ENCODE assay signal across 23 cellular contexts in genomic region chr9:106906129-106906528, GRCh38. TPM values are rescaled to one million over a fixed set of nuclear protein-coding genes. Genes with fewer than 3 reads are reported as not detected.
"Had no signal": no experiment of that assay in that cellular context is flagged by ENCODE, and none has a peak within 500 bp of the region (broad histone marks: within the 10 kb centered on the region; RNA-seq: fewer than 3 reads in every experiment).

No MANE protein-coding gene starts in this region.

- H3K27me3 ChIP-seq: dorsolateral prefrontal cortex, heart right ventricle, neutrophil, spleen, testis, tibial nerve had no signal

- H3K27me3 Mint-ChIP-seq: stimulated activated memory B cell treated with anti-CD40 and anti-IgM and Interleukin-4, amounts not matched to agents 10 μg/mL and 1 μg/mL and 100 μg/mL, for 72 hours; stimulated activated naive CD8-positive, alpha-beta T cell treated with anti-CD3 and anti-CD28 coated beads, Interleukin-15, Interleukin-2, amounts not matched to agents 100 ng/mL and 50 ng/mL, for 24 hours had no signal

- DNase-seq: cortex of kidney; dorsolateral prefrontal cortex; effector CD8-positive, alpha-beta T cell; heart right ventricle; hypothalamus; mucosa of descending colon; naive thymus-derived CD8-positive, alpha-beta T cell; psoas muscle; retina; spleen; stimulated activated CD4-positive, alpha-beta T cell treated with anti-CD3 and anti-CD28 coated beads, Interleukin-15, amount 100 ng/mL, for 24 hours; stimulated activated CD4-positive, alpha-beta T cell treated with anti-CD3 and anti-CD28 coated beads, Interleukin-1b, Interleukin-23, amount 100 ng/mL, for 48 hours; stimulated activated CD4-positive, alpha-beta T cell treated with anti-CD3 and anti-CD28 coated beads, Interleukin-4, amount 100 ng/mL, for 24 hours; testis had no signal

- H3K36me3 ChIP-seq: heart right ventricle, neutrophil, spleen had no signal

- H3K9me3 ChIP-seq: mucosa of descending colon, neutrophil, testis had no signal

- H3K4me3 Mint-ChIP-seq: naive thymus-derived CD8-positive, alpha-beta T cell; stimulated activated memory B cell treated with anti-CD40 and anti-IgM and Interleukin-4, amounts not matched to agents 10 μg/mL and 1 μg/mL and 100 μg/mL, for 72 hours; stimulated activated naive CD8-positive, alpha-beta T cell treated with anti-CD3 and anti-CD28 coated beads, Interleukin-15, Interleukin-2, amounts not matched to agents 100 ng/mL and 50 ng/mL, for 24 hours had no signal

- FAIRE-seq: endometrium, frontal cortex, islet of Langerhans had no signal

- H3K27ac Mint-ChIP-seq: naive thymus-derived CD8-positive, alpha-beta T cell; stimulated activated memory B cell treated with anti-CD40 and anti-IgM and Interleukin-4, amounts not matched to agents 10 μg/mL and 1 μg/mL and 100 μg/mL, for 72 hours; stimulated activated naive CD8-positive, alpha-beta T cell treated with anti-CD3 and anti-CD28 coated beads, Interleukin-15, Interleukin-2, amounts not matched to agents 100 ng/mL and 50 ng/mL, for 24 hours had no signal

- H3K4me1 ChIP-seq: psoas muscle, spleen, testis, tibial nerve had no signal

- ATAC-seq: left lobe of liver; mucosa of descending colon; naive thymus-derived CD8-positive, alpha-beta T cell; sciatic nerve; stimulated activated memory B cell treated with anti-CD40 and anti-IgM and Interleukin-4, amounts not matched to agents 10 μg/mL and 1 μg/mL and 100 μg/mL, for 72 hours had no signal

- H3K36me3 Mint-ChIP-seq: stimulated activated memory B cell treated with anti-CD40 and anti-IgM and Interleukin-4, amounts not matched to agents 10 μg/mL and 1 μg/mL and 100 μg/mL, for 72 hours had no signal

- H3K4me3 ChIP-seq: dorsolateral prefrontal cortex, heart right ventricle, mucosa of descending colon, psoas muscle, spleen, testis, tibial nerve had no signal

- H3K27ac ChIP-seq: dorsolateral prefrontal cortex, heart right ventricle, neutrophil, psoas muscle, spleen, testis, tibial nerve had no signal

- H3K4me1 Mint-ChIP-seq: naive thymus-derived CD8-positive, alpha-beta T cell; stimulated activated memory B cell treated with anti-CD40 and anti-IgM and Interleukin-4, amounts not matched to agents 10 μg/mL and 1 μg/mL and 100 μg/mL, for 72 hours had no signal

RNA-seq across cellular contexts. Expression of gene ZNF462, which starts 43.2 kb away (rescaled TPM):
- total RNA-seq: naive thymus-derived CD8-positive, alpha-beta T cell had no signal
- polyA plus RNA-seq: naive thymus-derived CD8-positive, alpha-beta T cell had no signal
